In the genomic region with DNA sequence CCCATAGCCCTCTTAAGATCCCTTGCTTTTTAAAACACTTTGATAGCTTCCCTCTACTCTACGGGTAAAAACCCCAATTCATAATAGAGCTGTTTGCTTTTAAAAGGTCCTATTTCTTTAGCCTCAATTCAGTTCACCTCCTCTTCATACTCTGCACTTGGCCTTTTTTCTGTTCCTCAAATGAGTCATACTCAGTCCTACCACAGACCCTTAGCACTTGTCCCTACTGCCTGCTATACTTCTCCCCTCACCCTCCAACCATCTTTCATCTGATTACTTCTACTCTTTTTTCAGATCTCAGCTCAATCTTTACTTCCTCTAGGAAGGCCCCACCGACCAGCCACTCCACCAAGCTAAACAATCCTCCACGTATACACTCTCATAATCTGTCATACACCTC, we compare ENCODE assay signal across 8 cellular contexts. TPM values are rescaled to one million over a fixed set of nuclear protein-coding genes. Genes with fewer than 3 reads are reported as not detected.
A peak's percentile ranks its signal among the peaks of the same experiment; 100 is the strongest.
DNase-seq lines count a peak whose midpoint lies in the region; ATAC-seq, FAIRE-seq and TF ChIP-seq lines count a peak whose summit lies in the region.

No MANE protein-coding gene starts in this region.

- no peak overlapping the region for H3K4me3 ChIP-seq in tibial artery

- peaks cover 0 to 40% (median 29%) of the 10 kb centered on the region in 4 donors for H3K4me1 ChIP-seq in tibial artery

- H3K27me3 ChIP-seq in tibial artery, result peaks cover 0 to 5% of the 10 kb centered on the region in 2 donors

- H3K27me3 Mint-ChIP-seq in activated naive CD8-positive, alpha-beta T cell treated with anti-CD3 and anti-CD28 coated beads, Interleukin-2, amount 10 ng/mL, durations not matched to agents 7 days and 5 days, result no peaks in the 10 kb centered on the region

- peak overlapping the region; percentile 8 for H3K4me3 Mint-ChIP-seq in activated naive CD8-positive, alpha-beta T cell treated with anti-CD3 and anti-CD28 coated beads, Interleukin-2, amount 10 ng/mL, durations not matched to agents 7 days and 5 days

- H3K9me3 Mint-ChIP-seq in activated naive CD8-positive, alpha-beta T cell treated with anti-CD3 and anti-CD28 coated beads, Interleukin-2, amount 10 ng/mL, durations not matched to agents 7 days and 5 days, result no peaks in the 10 kb centered on the region

- peak; percentile 84 for FAIRE-seq in GM18507 (lab: Jason Lieb, UNC)

- peaks cover 6 to 10% (median 10%) of the 10 kb centered on the region in 3 donors for H3K36me3 ChIP-seq in tibial artery

- peaks cover 42% of the 10 kb centered on the region for H3K4me1 Mint-ChIP-seq in activated naive CD8-positive, alpha-beta T cell treated with anti-CD3 and anti-CD28 coated beads, Interleukin-2, amount 10 ng/mL, durations not matched to agents 7 days and 5 days

- no peaks in the 10 kb centered on the region for H3K9me3 ChIP-seq in tibial artery

- DNase-seq in GM18507 (ENCODE audit: extremely low spot score, insufficient read length, low read depth) (no peak), NCI-H187 treated with DMSO at 0.1 percent for 48 hours (lab: John Stamatoyannopoulos, UW) (no peak), left cardiac atrium (no peak), tibial artery (no peak)
- DNase-seq in activated naive CD8-positive, alpha-beta T cell treated with anti-CD3 and anti-CD28 coated beads, Interleukin-2, amount 10 ng/mL, durations not matched to agents 7 days and 5 days, result no peak
- no peak for DNase-seq in activated CD4-positive, alpha-beta T cell treated with anti-CD3 and anti-CD28 coated beads, Interleukin-2, amount 50 U/mL, for 48 hours

- ATAC-seq in GM21529 (IDR thresholded peaks at IDR 0.05; ENCODE audit: unreplicated experiment) (peak; percentile 66), HG03520 (IDR thresholded peaks at IDR 0.05; ENCODE audit: unreplicated experiment) (peak; percentile 66), left cardiac atrium (no peak)
- no peak for ATAC-seq in activated naive CD8-positive, alpha-beta T cell treated with anti-CD3 and anti-CD28 coated beads, Interleukin-2, amount 10 ng/mL, durations not matched to agents 7 days and 5 days (ENCODE audit: low read depth)

- intact Hi-C loops in left cardiac atrium (cut with DNase I) (no loop called here), tibial artery (cut with DNase I; ENCODE audit: low total_unique reads) (no loop called here)

- POLR2A ChIA-PET in activated naive CD8-positive, alpha-beta T cell treated with anti-CD3 and anti-CD28 coated beads, Interleukin-2, amount 10 ng/mL, durations not matched to agents 7 days and 5 days (lab: Charles Lee), result interaction anchor here (0.6 to 5.5 kb wide), 3 partner anchors 9 to 393 kb away, joined by 3 to 80 read pairs (median 3); a partner anchor contains a TSS

- peak overlapping the region; percentile 46 for H3K27ac Mint-ChIP-seq in activated naive CD8-positive, alpha-beta T cell treated with anti-CD3 and anti-CD28 coated beads, Interleukin-2, amount 10 ng/mL, durations not matched to agents 7 days and 5 days

- no peak overlapping the region for H3K27ac ChIP-seq in tibial artery

- H3K36me3 Mint-ChIP-seq in activated naive CD8-positive, alpha-beta T cell treated with anti-CD3 and anti-CD28 coated beads, Interleukin-2, amount 10 ng/mL, durations not matched to agents 7 days and 5 days, result peaks cover 20% of the 10 kb centered on the region

- no peak for TF ChIP-seq CTCF in tibial artery (IDR thresholded peaks at IDR 0.05)

RNA-seq across cellular contexts. Expression of a gene that starts 2.5 kb away (rescaled TPM):
- 10 to 100 TPM; 85.8 to 89.6 TPM for total RNA-seq in activated naive CD8-positive, alpha-beta T cell treated with anti-CD3 and anti-CD28 coated beads, Interleukin-2, amount 10 ng/mL, durations not matched to agents 7 days and 5 days
- total RNA-seq in left cardiac atrium, result 10 to 100 TPM; 21.1 to 29.8 TPM

RNA-seq across cellular contexts. Expression of a gene that starts 2.6 kb away (rescaled TPM):
- 10 to 100 TPM; 31.4 to 31.6 TPM for total RNA-seq in activated naive CD8-positive, alpha-beta T cell treated with anti-CD3 and anti-CD28 coated beads, Interleukin-2, amount 10 ng/mL, durations not matched to agents 7 days and 5 days
- total RNA-seq in left cardiac atrium, result 1 to 10 TPM; 1.4 to 1.6 TPM

RNA-seq across cellular contexts. Expression of a gene that starts 15.4 kb away (rescaled TPM):
- 100 to 1,000 TPM; 244 to 256 TPM for total RNA-seq in activated naive CD8-positive, alpha-beta T cell treated with anti-CD3 and anti-CD28 coated beads, Interleukin-2, amount 10 ng/mL, durations not matched to agents 7 days and 5 days
- total RNA-seq in left cardiac atrium, result 10 to 100 TPM; 25.9 to 39.4 TPM

RNA-seq across cellular contexts. Expression of a gene that starts 17.1 kb away (rescaled TPM):
- total RNA-seq in activated naive CD8-positive, alpha-beta T cell treated with anti-CD3 and anti-CD28 coated beads, Interleukin-2, amount 10 ng/mL, durations not matched to agents 7 days and 5 days, result 10 to 100 TPM; 98.3 to 99.1 TPM
- total RNA-seq in left cardiac atrium, result 1 to 10 TPM; 6.1 to 7.3 TPM

RNA-seq across cellular contexts. Expression of a gene that starts 47.9 kb away (rescaled TPM):
- total RNA-seq in activated naive CD8-positive, alpha-beta T cell treated with anti-CD3 and anti-CD28 coated beads, Interleukin-2, amount 10 ng/mL, durations not matched to agents 7 days and 5 days, result 10 to 100 TPM; 17.0 to 17.9 TPM
- 10 to 100 TPM; 10.1 to 18.7 TPM for total RNA-seq in left cardiac atrium

Comparison
In these comparisons a context has a peak if more than half of its experiments do, and no peak if none do; other contexts are left out.
1. ATAC-seq: peak in GM21529 (single experiment) and HG03520 (single experiment); none in activated naive CD8-positive, alpha-beta T cell treated with anti-CD3 and anti-CD28 coated beads, Interleukin-2, amount 10 ng/mL, durations not matched to agents 7 days and 5 days (single experiment) and left cardiac atrium (0 of 2).
2. RNA of a gene that starts 2.6 kb away (total RNA-seq): 31.4 to 31.6 TPM in activated naive CD8-positive, alpha-beta T cell treated with anti-CD3 and anti-CD28 coated beads, Interleukin-2, amount 10 ng/mL, durations not matched to agents 7 days and 5 days; 1.4 to 1.6 TPM in left cardiac atrium; every median in the first group is over 10 times any median in the second.
3. RNA of a gene that starts 15.4 kb away (total RNA-seq): 244 to 256 TPM in activated naive CD8-positive, alpha-beta T cell treated with anti-CD3 and anti-CD28 coated beads, Interleukin-2, amount 10 ng/mL, durations not matched to agents 7 days and 5 days; 25.9 to 39.4 TPM in left cardiac atrium; every median in the first group is over 4 times any median in the second.